Comparison of ENCODE assay signal across 21 cellular contexts in the genomic region with DNA sequence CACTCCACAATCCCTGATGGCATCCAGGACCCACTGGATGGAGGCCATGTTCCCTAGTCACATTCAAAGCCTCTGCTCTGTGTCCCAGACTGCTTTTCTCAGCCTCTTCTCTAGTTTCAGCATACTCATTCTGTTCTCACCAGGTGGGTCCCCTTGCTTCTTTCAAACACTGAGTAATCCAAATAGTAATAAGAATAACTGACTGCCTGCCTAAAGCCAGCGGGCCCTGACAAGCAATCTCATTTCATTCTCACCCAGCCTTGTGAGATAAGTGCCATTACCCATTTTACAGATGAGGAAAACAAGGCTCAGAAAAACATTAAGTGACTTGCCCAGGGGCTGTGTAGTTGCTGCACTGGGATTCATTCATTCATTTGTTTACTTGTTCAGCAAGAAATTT. TPM values are rescaled to one million over a fixed set of nuclear protein-coding genes. Genes with fewer than 3 reads are reported as not detected.
"Had no signal": no experiment of that assay in that cellular context is flagged by ENCODE, and none has a peak within 500 bp of the region (broad histone marks: within the 10 kb centered on the region; RNA-seq: fewer than 3 reads in every experiment).

No MANE protein-coding gene starts in this region.

- H3K4me1 ChIP-seq: body of pancreas had no signal

- H3K27me3 ChIP-seq: body of pancreas, esophagus muscularis mucosa, gastroesophageal sphincter, tibial nerve had no signal

- H3K27ac Mint-ChIP-seq: activated T-helper 1 cell treated with anti-CD3 and anti-CD28 coated beads, Interleukin-12 subunit alpha, Interleukin-12 subunit beta, Interleukin-2, Interleukin-4 antibody, amounts not matched to agents 30 ng/mL and 10 ng/mL and 1 ng/mL, durations not matched to agents 14 hours and 24 hours and 36 hours; progenitor cell of endocrine pancreas; stimulated activated naive CD8-positive, alpha-beta T cell treated with anti-CD3 and anti-CD28 coated beads, Interleukin-15, Interleukin-2, amounts not matched to agents 100 ng/mL and 50 ng/mL, for 24 hours; T-cell had no signal

- H3K27ac ChIP-seq: body of pancreas, esophagus muscularis mucosa, gastroesophageal sphincter, tibial nerve had no signal

- H3K4me3 ChIP-seq: body of pancreas, esophagus muscularis mucosa, gastroesophageal sphincter, tibial nerve had no signal

- H3K27me3 Mint-ChIP-seq: activated naive CD4-positive, alpha-beta T cell treated with anti-CD3 and anti-CD28 coated beads, Interleukin-2, amount 50 U/mL, for 24 hours; progenitor cell of endocrine pancreas; stimulated activated naive CD8-positive, alpha-beta T cell treated with anti-CD3 and anti-CD28 coated beads, Interleukin-15, Interleukin-2, amounts not matched to agents 100 ng/mL and 50 ng/mL, for 24 hours; T-cell had no signal

- DNase-seq: activated CD4-positive, alpha-beta T cell treated with anti-CD3 and anti-CD28 coated beads, Interleukin-2, amount 50 U/mL, for 1 hour; amygdala; body of pancreas; dermis blood vessel endothelial cell; effector memory CD4-positive, alpha-beta T cell; immature natural killer cell; kidney glomerular epithelial cell; left ventricle myocardium superior; stimulated activated CD4-positive, alpha-beta T cell treated with anti-CD3 and anti-CD28 coated beads, Interleukin-12 subunit alpha, Interleukin-12 subunit beta, amount 100 ng/mL, for 4 hours; stimulated activated CD4-positive, alpha-beta T cell treated with anti-CD3 and anti-CD28 coated beads, Interleukin-2, amount 100 ng/mL, for 24 hours; T-cell; T1000 had no signal

- H3K9me3 ChIP-seq: body of pancreas, esophagus muscularis mucosa, gastroesophageal sphincter, tibial nerve had no signal

- H3K9me3 Mint-ChIP-seq: activated naive CD4-positive, alpha-beta T cell treated with anti-CD3 and anti-CD28 coated beads, Interleukin-2, amount 50 U/mL, for 24 hours; activated T-helper 1 cell treated with anti-CD3 and anti-CD28 coated beads, Interleukin-12 subunit alpha, Interleukin-12 subunit beta, Interleukin-2, Interleukin-4 antibody, amounts not matched to agents 30 ng/mL and 10 ng/mL and 1 ng/mL, durations not matched to agents 14 hours and 24 hours and 36 hours; immature natural killer cell; stimulated activated naive CD8-positive, alpha-beta T cell treated with anti-CD3 and anti-CD28 coated beads, Interleukin-15, Interleukin-2, amounts not matched to agents 100 ng/mL and 50 ng/mL, for 24 hours; T-cell had no signal

- ATAC-seq: body of pancreas, gastroesophageal sphincter, left ventricle myocardium superior, SK-N-SH treated with all-trans-retinoic acid at 6 μM for 48 hours, T-cell had no signal

- H3K4me3 Mint-ChIP-seq: activated naive CD4-positive, alpha-beta T cell treated with anti-CD3 and anti-CD28 coated beads, Interleukin-2, amount 50 U/mL, for 24 hours; activated T-helper 1 cell treated with anti-CD3 and anti-CD28 coated beads, Interleukin-12 subunit alpha, Interleukin-12 subunit beta, Interleukin-2, Interleukin-4 antibody, amounts not matched to agents 30 ng/mL and 10 ng/mL and 1 ng/mL, durations not matched to agents 14 hours and 24 hours and 36 hours; immature natural killer cell; stimulated activated naive CD8-positive, alpha-beta T cell treated with anti-CD3 and anti-CD28 coated beads, Interleukin-15, Interleukin-2, amounts not matched to agents 100 ng/mL and 50 ng/mL, for 24 hours; T-cell had no signal

RNA-seq across cellular contexts. Expression of a gene that starts 30.8 kb away (rescaled TPM):
- polyA plus RNA-seq: neural cell had no signal

RNA-seq across cellular contexts. Expression of a gene that starts 32.3 kb away (rescaled TPM):
- total RNA-seq: dermis blood vessel endothelial cell had no signal
